In genomic region chr5:31096238-31096865, GRCh38 we compare ENCODE assay signal across 16 cellular contexts.
DNase-seq lines count a peak whose midpoint lies in the region; ATAC-seq and TF ChIP-seq lines count a peak whose summit lies in the region.
"Had no signal": no experiment of that assay in that cellular context is flagged by ENCODE, and none has a peak within 500 bp of the region (broad histone marks: within the 10 kb centered on the region; RNA-seq: fewer than 3 reads in every experiment).

No MANE protein-coding gene starts in this region.

- peak overlapping the region; percentile 9 for H3K4me3 ChIP-seq in coronary artery
- no peak overlapping the region for H3K4me3 ChIP-seq in right lobe of liver
- H3K4me3 ChIP-seq: BLaER1, psoas muscle had no signal

- no peaks in the 10 kb centered on the region for H3K9me3 ChIP-seq in right lobe of liver
- H3K9me3 ChIP-seq: BLaER1, psoas muscle had no signal

- peak; percentile 12 for DNase-seq in Ammon's horn (ENCODE audit: low spot score)
- peak; percentile 29 to 74 for DNase-seq in NCI-H446 (lab: John Stamatoyannopoulos, UW)
- no peak for DNase-seq in coronary artery (ENCODE audit: low spot score)
- DNase-seq in medulla oblongata (ENCODE audit: extremely low spot score) = peak; percentile 48
- DNase-seq in HuH-7.5 (ENCODE audit: low spot score) = no peak
- DNase-seq in stimulated activated CD4-positive, alpha-beta T cell treated with anti-CD3 and anti-CD28 coated beads, Interleukin-15, amount 100 ng/mL, for 24 hours = no peak
- DNase-seq in right lobe of liver = no peak
- DNase-seq: activated CD8-positive, alpha-beta memory T cell treated with anti-CD3 and anti-CD28 coated beads for 24 hours; activated naive CD4-positive, alpha-beta T cell; GOT3; NCI-H510A treated with DMSO at 0.1 percent for 48 hours; psoas muscle; SHP77; stimulated activated naive CD8-positive, alpha-beta T cell treated with anti-CD3 and anti-CD28 coated beads, Interleukin-15, Interleukin-2, amounts not matched to agents 100 U/mL and 50 U/mL, for 24 hours had no signal

- H3K27ac ChIP-seq in coronary artery (no peak overlapping the region), right lobe of liver (no peak overlapping the region)
- H3K27ac ChIP-seq: BLaER1, psoas muscle had no signal

- no peaks in the 10 kb centered on the region for H3K27me3 ChIP-seq in right lobe of liver
- H3K27me3 ChIP-seq: BLaER1 had no signal

- no peaks in the 10 kb centered on the region for H3K4me1 ChIP-seq in right lobe of liver
- H3K4me1 ChIP-seq: BLaER1, psoas muscle had no signal

- 72% methylated on average over 5 of the region's 5 CpGs for WGBS in right lobe of liver (ENCODE audit: insufficient coverage, low coverage, low lambda C conversion rate, missing lambda C conversion rate)

- ATAC-seq in HG03108 (IDR thresholded peaks at IDR 0.05; ENCODE audit: unreplicated experiment) = no peak
- ATAC-seq in right lobe of liver = no peak
- ATAC-seq: psoas muscle; stimulated activated naive CD8-positive, alpha-beta T cell treated with anti-CD3 and anti-CD28 coated beads, Interleukin-15, Interleukin-2, amounts not matched to agents 100 U/mL and 50 U/mL, for 24 hours had no signal

- no peaks in the 10 kb centered on the region for H3K36me3 ChIP-seq in right lobe of liver
- H3K36me3 ChIP-seq: BLaER1 had no signal

- TF ChIP-seq CTCF in coronary artery (IDR thresholded peaks at IDR 0.05) (no peak), right lobe of liver (IDR thresholded peaks at IDR 0.05) (no peak)

- intact Hi-C loops in right lobe of liver (cut with DNase I) = no loop called here

- no peak for TF ChIP-seq POLR2A in right lobe of liver (IDR thresholded peaks at IDR 0.05)

Comparison
In these comparisons a context has a peak if more than half of its experiments do, and no peak if none do; other contexts are left out.
1. DNase-seq: peak in Ammon's horn (single experiment), NCI-H446 (2 of 2) and medulla oblongata (single experiment); none in coronary artery (single experiment), HuH-7.5 (single experiment), stimulated activated CD4-positive, alpha-beta T cell treated with anti-CD3 and anti-CD28 coated beads, Interleukin-15, amount 100 ng/mL, for 24 hours (single experiment) and right lobe of liver (0 of 3).